In genomic region chr2:31896293-31896692, GRCh38 we compare ENCODE assay signal across 11 cellular contexts.
"Had no signal": no experiment of that assay in that cellular context is flagged by ENCODE, and none has a peak within 500 bp of the region (broad histone marks: within the 10 kb centered on the region; RNA-seq: fewer than 3 reads in every experiment).

No MANE protein-coding gene starts in this region.

- FAIRE-seq: H1, H54 had no signal

- H3K9me3 ChIP-seq: HAP-1 had no signal

- ATAC-seq: GM23338, HCT116 had no signal

- DNase-seq: GM23248, GOT3, H7, H9, HCEC 1CT, HFFc6 had no signal

- H3K27ac ChIP-seq: GM23248 had no signal

- H3K4me2 ChIP-seq: GM23338 had no signal

- H3K9ac ChIP-seq: GM23248 had no signal

- H2AFZ ChIP-seq: GM23248, GM23338 had no signal

- H3K4me3 ChIP-seq: GM23248, GM23338, HAP-1 had no signal
